1 cellular context compared by ENCODE assay signal in the genomic region with DNA sequence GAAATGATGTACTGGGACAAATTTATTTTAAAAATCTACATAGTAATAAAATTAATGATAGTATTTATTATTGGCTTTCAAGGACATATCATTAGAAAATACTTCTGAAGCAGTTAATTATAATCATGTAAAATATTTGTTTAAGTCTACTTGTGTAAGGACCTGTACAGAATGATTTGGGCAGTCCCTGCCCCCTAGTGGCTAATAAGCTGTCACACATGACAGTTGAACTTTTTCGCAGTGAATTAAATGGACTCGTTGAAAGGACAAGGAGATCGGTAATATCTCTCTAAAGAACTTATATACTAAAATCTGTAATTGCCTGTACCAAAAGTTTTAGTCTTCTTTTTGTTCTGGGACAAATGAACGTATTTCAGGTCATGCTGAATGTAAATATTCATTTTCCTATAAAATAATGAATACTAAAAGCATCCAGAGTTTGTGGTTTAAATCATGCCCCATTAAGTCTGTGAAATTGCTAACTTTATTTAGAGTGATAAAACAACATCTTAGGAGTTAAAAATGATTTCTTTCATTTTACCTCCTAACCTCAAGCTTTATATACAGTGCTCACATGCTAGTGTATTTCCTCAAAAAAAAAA.
A peak's percentile ranks its signal among the peaks of the same experiment; 100 is the strongest.
TF ChIP-seq lines count a peak whose summit lies in the region.

No MANE protein-coding gene starts in this region.

TF ChIP-seq in K562, 482 proteins besides CTCF, POLR2A, EP300 and RAD21 (continued from another document):
- TF ChIP-seq ZNF512 (tag; IDR thresholded peaks at IDR 0.05) (0 out of 2 replicates have a peak, but pooled peaks have one; percentile 4), ZBTB17 (CRISPR knock-in tag; IDR thresholded peaks at IDR 0.05) (no peak), HMBOX1 (IDR thresholded peaks at IDR 0.05) (no peak; the same call in 1 of the 2 replicates), PRMT5 (CRISPR knock-in tag; IDR thresholded peaks at IDR 0.05) (no peak), ZZZ3 (IDR thresholded peaks at IDR 0.05) (0 out of 2 replicates have a peak, but pooled peaks have one; percentile 34), ZNF668 (CRISPR knock-in tag; IDR thresholded peaks at IDR 0.05) (no peak), ZNF431 (CRISPR knock-in tag; IDR thresholded peaks at IDR 0.05) (no peak), ZNF384 (IDR thresholded peaks at IDR 0.05; ENCODE audit: low read depth, low read length) (no peak), PHF8 (IDR thresholded peaks at IDR 0.05; ENCODE audit: borderline replicate concordance, low read length) (no peak), E2F4 (CRISPR knock-in tag; IDR thresholded peaks at IDR 0.05; ENCODE audit: low read depth) (no peak), ARNT (IDR thresholded peaks at IDR 0.05) (no peak)
- TF ChIP-seq, protein P1, sequence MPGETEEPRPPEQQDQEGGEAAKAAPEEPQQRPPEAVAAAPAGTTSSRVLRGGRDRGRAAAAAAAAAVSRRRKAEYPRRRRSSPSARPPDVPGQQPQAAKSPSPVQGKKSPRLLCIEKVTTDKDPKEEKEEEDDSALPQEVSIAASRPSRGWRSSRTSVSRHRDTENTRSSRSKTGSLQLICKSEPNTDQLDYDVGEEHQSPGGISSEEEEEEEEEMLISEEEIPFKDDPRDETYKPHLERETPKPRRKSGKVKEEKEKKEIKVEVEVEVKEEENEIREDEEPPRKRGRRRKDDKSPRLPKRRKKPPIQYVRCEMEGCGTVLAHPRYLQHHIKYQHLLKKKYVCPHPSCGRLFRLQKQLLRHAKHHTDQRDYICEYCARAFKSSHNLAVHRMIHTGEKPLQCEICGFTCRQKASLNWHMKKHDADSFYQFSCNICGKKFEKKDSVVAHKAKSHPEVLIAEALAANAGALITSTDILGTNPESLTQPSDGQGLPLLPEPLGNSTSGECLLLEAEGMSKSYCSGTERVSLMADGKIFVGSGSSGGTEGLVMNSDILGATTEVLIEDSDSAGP (CRISPR knock-in tag; IDR thresholded peaks at IDR 0.05), result no peak
TF ChIP-seq in K562: peak in this region for 7.
